9 cellular contexts compared by ENCODE assay signal in genomic region chr14:20630340-20631022, GRCh38. TPM values are rescaled to one million over a fixed set of nuclear protein-coding genes. Genes with fewer than 3 reads are reported as not detected.
DNase-seq lines count a peak whose midpoint lies in the region; ATAC-seq, FAIRE-seq and TF ChIP-seq lines count a peak whose summit lies in the region.
"Had no signal": no experiment of that assay in that cellular context is flagged by ENCODE, and none has a peak within 500 bp of the region (broad histone marks: within the 10 kb centered on the region; RNA-seq: fewer than 3 reads in every experiment).

No MANE protein-coding gene starts in this region.

- FAIRE-seq in GM19239 (lab: Jason Lieb, UNC) = peak; percentile 72

- H3K4me1 ChIP-seq in ACC112 (ENCODE audit: control insufficient read depth, insufficient read depth, low read length, unreplicated experiment) = peaks cover 18% of the 10 kb centered on the region

- peak overlapping the region; percentile 76 for H3K4me3 ChIP-seq in ACC112 (ENCODE audit: low read depth, low read length)
- H3K4me3 ChIP-seq in kidney epithelial cell (ENCODE audit: low read depth, low read length) = peak overlapping the region; percentile 40

- no peaks in the 10 kb centered on the region for H3K79me2 ChIP-seq in ACC112 (ENCODE audit: control insufficient read depth, insufficient read depth, low read length, unreplicated experiment)

- no peak for TF ChIP-seq CTCF in kidney epithelial cell (IDR thresholded peaks at IDR 0.05; ENCODE audit: insufficient read depth, low read length, poor library complexity, severe bottlenecking)

- DNase-seq in GM19239 (ENCODE audit: insufficient read length, low spot score) (no peak), NOMO-1 treated with DMSO at 0.1 percent for 48 hours (lab: John Stamatoyannopoulos, UW; ENCODE audit: unreplicated experiment) (peak; percentile 29), astrocyte of the hippocampus (ENCODE audit: low read depth, low spot score) (peak; percentile 21), kidney epithelial cell (ENCODE audit: low read depth) (no peak), GF-D8 (lab: John Stamatoyannopoulos, UW) (no peak), NCI-H2081 treated with DMSO at 0.1 percent for 48 hours (lab: John Stamatoyannopoulos, UW) (no peak)
- DNase-seq in stimulated activated naive CD8-positive, alpha-beta T cell treated with anti-CD3 and anti-CD28 coated beads, Interleukin-15, Interleukin-2, amounts not matched to agents 100 U/mL and 50 U/mL, for 24 hours = peak; percentile 58

- H2AFZ ChIP-seq in ACC112 (ENCODE audit: low read length, unreplicated experiment) = no peak overlapping the region

- peaks cover 43% of the 10 kb centered on the region for H3K27me3 ChIP-seq in ACC112 (ENCODE audit: insufficient read depth, low read length)
- H3K27me3 ChIP-seq in kidney epithelial cell (ENCODE audit: control insufficient read depth, insufficient read depth, low read length) = peaks cover 22% of the 10 kb centered on the region

- H3K36me3 ChIP-seq in ACC112 (ENCODE audit: insufficient read depth, low read length) = no peaks in the 10 kb centered on the region
- no peaks in the 10 kb centered on the region for H3K36me3 ChIP-seq in kidney epithelial cell (ENCODE audit: control insufficient read depth, insufficient read depth, low read length)

- ATAC-seq in stimulated activated naive CD8-positive, alpha-beta T cell treated with anti-CD3 and anti-CD28 coated beads, Interleukin-15, Interleukin-2, amounts not matched to agents 100 U/mL and 50 U/mL, for 24 hours = peak; percentile 20

- no peak overlapping the region for H3K27ac ChIP-seq in ACC112 (ENCODE audit: low read depth, low read length)

RNA-seq across cellular contexts. Expression of gene OR6S1, which starts 11.0 kb away (rescaled TPM):
- total RNA-seq in kidney epithelial cell = not detected in 2 replicates
- total RNA-seq: glomerular endothelial cell had no signal

RNA-seq across cellular contexts. Expression of gene RNASE12, which starts 39.3 kb away (rescaled TPM):
- not detected in 2 replicates for total RNA-seq in kidney epithelial cell
- total RNA-seq: glomerular endothelial cell had no signal

RNA-seq across cellular contexts. Expression of gene RNASE11, which starts 42.7 kb away (rescaled TPM):
- not detected in 2 replicates for total RNA-seq in kidney epithelial cell
- total RNA-seq: glomerular endothelial cell had no signal

RNA-seq across cellular contexts. Expression of gene RNASE4, which starts 53.9 kb away (rescaled TPM):
- 4.2 and 5.6 TPM in 2 replicates for total RNA-seq in kidney epithelial cell

RNA-seq across cellular contexts. Expression of gene ANG, which starts 58.1 kb away (rescaled TPM):
- total RNA-seq in kidney epithelial cell = 0.14 and 1.1 TPM in 2 replicates

Comparison
In these comparisons a context has a peak if more than half of its experiments do, and no peak if none do; other contexts are left out.
1. DNase-seq: peak in NOMO-1 treated with DMSO at 0.1 percent for 48 hours (single experiment), astrocyte of the hippocampus (single experiment) and stimulated activated naive CD8-positive, alpha-beta T cell treated with anti-CD3 and anti-CD28 coated beads, Interleukin-15, Interleukin-2, amounts not matched to agents 100 U/mL and 50 U/mL, for 24 hours (single experiment); none in GM19239 (single experiment), kidney epithelial cell (single experiment), GF-D8 (single experiment) and NCI-H2081 treated with DMSO at 0.1 percent for 48 hours (single experiment).